In the genomic region with DNA sequence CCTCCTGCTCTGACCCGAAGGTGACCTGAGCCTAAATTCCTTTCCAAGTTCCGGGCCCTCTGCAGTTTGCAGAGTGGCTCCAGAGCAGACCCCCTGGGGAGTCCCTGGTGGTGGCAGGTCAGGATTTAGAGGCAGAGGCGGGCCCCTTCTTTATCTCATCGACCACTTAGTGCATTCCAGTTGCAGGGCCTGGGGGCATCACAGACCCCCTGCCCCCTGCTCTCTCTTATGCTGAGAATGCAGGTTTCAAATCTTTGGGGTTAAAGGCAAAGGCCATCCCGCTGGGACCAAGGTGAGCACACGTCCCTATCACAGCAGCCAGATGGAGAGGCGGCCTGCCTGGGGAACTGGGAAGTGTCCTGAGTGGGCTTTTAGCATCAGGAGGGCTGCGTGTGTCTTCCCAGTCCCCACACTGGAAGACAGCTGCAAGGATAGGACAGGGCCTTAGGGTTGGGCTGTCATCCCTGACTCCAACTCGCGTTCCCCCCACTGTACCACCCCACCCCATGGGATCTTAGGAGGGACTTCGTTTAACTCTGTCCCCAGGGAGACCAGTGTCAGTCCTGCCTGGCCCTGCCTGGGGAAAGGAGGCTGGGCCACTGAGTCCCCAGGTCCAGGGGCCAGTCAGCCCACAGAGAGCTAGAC, we compare ENCODE assay signal across 19 cellular contexts. TPM values are rescaled to one million over a fixed set of nuclear protein-coding genes. Genes with fewer than 3 reads are reported as not detected.
DNase-seq lines count a peak whose midpoint lies in the region; ATAC-seq and TF ChIP-seq lines count a peak whose summit lies in the region.
"Had no signal": no experiment of that assay in that cellular context is flagged by ENCODE, and none has a peak within 500 bp of the region (broad histone marks: within the 10 kb centered on the region; RNA-seq: fewer than 3 reads in every experiment).

No MANE protein-coding gene starts in this region.

- H3K9me3 ChIP-seq in endodermal cell (ENCODE audit: control insufficient read depth, low read length) (no peaks in the 10 kb centered on the region), spleen (no peaks in the 10 kb centered on the region)
- H3K9me3 ChIP-seq: left lung, thoracic aorta had no signal

- no peak overlapping the region for H3K27ac ChIP-seq in endodermal cell (ENCODE audit: low read depth, low read length)
- no peak overlapping the region for H3K27ac ChIP-seq in spleen
- H3K27ac ChIP-seq: left lung, thoracic aorta had no signal

- peak overlapping the region; percentile 90 for H3K27ac Mint-ChIP-seq in activated naive CD8-positive, alpha-beta T cell treated with anti-CD3 and anti-CD28 coated beads, Interleukin-2, amount 10 ng/mL, durations not matched to agents 7 days and 5 days
- no peak overlapping the region for H3K27ac Mint-ChIP-seq in activated naive CD8-positive, alpha-beta T cell treated with anti-CD3 and anti-CD28 coated beads, Interleukin-2, amount 50 U/mL, for 24 hours
- H3K27ac Mint-ChIP-seq in endodermal cell (peak overlapping the region; percentile 49), mesothelial cell of epicardium (peak overlapping the region; percentile 61)

- no peaks in the 10 kb centered on the region for H3K27me3 Mint-ChIP-seq in activated naive CD8-positive, alpha-beta T cell treated with anti-CD3 and anti-CD28 coated beads, Interleukin-2, amount 10 ng/mL, durations not matched to agents 7 days and 5 days
- H3K27me3 Mint-ChIP-seq in activated naive CD8-positive, alpha-beta T cell treated with anti-CD3 and anti-CD28 coated beads, Interleukin-2, amount 50 U/mL, for 24 hours = no peaks in the 10 kb centered on the region
- H3K27me3 Mint-ChIP-seq in endodermal cell (ENCODE audit: insufficient read depth) = no peaks in the 10 kb centered on the region
- H3K27me3 Mint-ChIP-seq in mesothelial cell of epicardium (ENCODE audit: low read depth) = no peaks in the 10 kb centered on the region
- H3K27me3 Mint-ChIP-seq: central memory CD8-positive, alpha-beta T cell had no signal

- H3K36me3 ChIP-seq in endodermal cell (ENCODE audit: control insufficient read depth, insufficient read depth, low read length) (peaks cover 80% of the 10 kb centered on the region), spleen (peaks cover 0 to 100% (median 91%) of the 10 kb centered on the region in 6 donors)

- peaks cover 19% of the 10 kb centered on the region for H3K4me1 Mint-ChIP-seq in activated naive CD8-positive, alpha-beta T cell treated with anti-CD3 and anti-CD28 coated beads, Interleukin-2, amount 10 ng/mL, durations not matched to agents 7 days and 5 days
- peaks cover 5% of the 10 kb centered on the region for H3K4me1 Mint-ChIP-seq in activated naive CD8-positive, alpha-beta T cell treated with anti-CD3 and anti-CD28 coated beads, Interleukin-2, amount 50 U/mL, for 24 hours
- H3K4me1 Mint-ChIP-seq in endodermal cell (no peaks in the 10 kb centered on the region), mesothelial cell of epicardium (peaks cover 25% of the 10 kb centered on the region)

- TF ChIP-seq POLR2A in spleen (IDR thresholded peaks at IDR 0.05) = no peak

- no peak overlapping the region for H3K9ac ChIP-seq in endodermal cell (ENCODE audit: extremely low read depth, low read length, poor library complexity, severe bottlenecking)

- DNase-seq in activated naive CD8-positive, alpha-beta T cell treated with anti-CD3 and anti-CD28 coated beads, Interleukin-2, amount 10 ng/mL, durations not matched to agents 7 days and 5 days = no peak
- no peak for DNase-seq in activated naive CD8-positive, alpha-beta T cell treated with anti-CD3 and anti-CD28 coated beads, Interleukin-2, amount 50 U/mL, for 24 hours
- DNase-seq in endodermal cell (no peak), mesothelial cell of epicardium (ENCODE audit: low spot score in 2 of 2, unreplicated experiment in 2 of 2) (no peak), spleen (peak; percentile 35), OCI-M2 (lab: John Stamatoyannopoulos, UW; ENCODE audit: unreplicated experiment) (no peak), foreskin melanocyte (no peak)
- DNase-seq: activated CD4-positive, alpha-beta T cell treated with anti-CD3 and anti-CD28 coated beads for 4 hours; effector CD4-positive, alpha-beta T cell; left lung; NCI-H1417 treated with DMSO at 0.1 percent for 48 hours; NCI-H524; SHP77; stimulated activated CD4-positive, alpha-beta T cell treated with anti-CD3 and anti-CD28 coated beads, Interleukin-1b, Interleukin-23, amount 100 ng/mL, for 48 hours; stimulated activated naive CD4-positive, alpha-beta T cell had no signal

- TF ChIP-seq CTCF in endodermal cell (conservative IDR thresholded peaks at IDR 0.05) (no peak), mesothelial cell of epicardium (IDR thresholded peaks at IDR 0.05; ENCODE audit: unreplicated experiment) (no peak), spleen (IDR thresholded peaks at IDR 0.05 in 8 of 11, conservative IDR thresholded peaks at IDR 0.05 in 3 of 11) (no peak)

- H3K27me3 ChIP-seq in endodermal cell (ENCODE audit: control insufficient read depth, insufficient read depth, low read length, poor library complexity, severe bottlenecking) (no peaks in the 10 kb centered on the region), spleen (replicated peaks in 1 of 7) (no peaks in the 10 kb centered on the region)
- H3K27me3 ChIP-seq: left lung had no signal

- H3K4me1 ChIP-seq in endodermal cell (ENCODE audit: control insufficient read depth, insufficient read depth, low read length) = no peaks in the 10 kb centered on the region
- H3K4me1 ChIP-seq in spleen = peaks cover 0 to 32% (median 4%) of the 10 kb centered on the region in 6 donors
- H3K4me1 ChIP-seq: left lung had no signal

- H3K4me3 ChIP-seq in endodermal cell (ENCODE audit: low read length) (no peak overlapping the region), spleen (no peak overlapping the region)
- H3K4me3 ChIP-seq: left lung, thoracic aorta had no signal

- H3K9me3 Mint-ChIP-seq in activated naive CD8-positive, alpha-beta T cell treated with anti-CD3 and anti-CD28 coated beads, Interleukin-2, amount 10 ng/mL, durations not matched to agents 7 days and 5 days = no peaks in the 10 kb centered on the region
- H3K9me3 Mint-ChIP-seq in activated naive CD8-positive, alpha-beta T cell treated with anti-CD3 and anti-CD28 coated beads, Interleukin-2, amount 50 U/mL, for 24 hours = no peaks in the 10 kb centered on the region
- H3K9me3 Mint-ChIP-seq in endodermal cell (no peaks in the 10 kb centered on the region), mesothelial cell of epicardium (peaks cover 10% of the 10 kb centered on the region)
- H3K9me3 Mint-ChIP-seq: central memory CD8-positive, alpha-beta T cell had no signal

- POLR2A ChIA-PET in activated naive CD8-positive, alpha-beta T cell treated with anti-CD3 and anti-CD28 coated beads, Interleukin-2, amount 10 ng/mL, durations not matched to agents 7 days and 5 days (lab: Charles Lee) = no interaction called here

- 93 to 100% methylated on average over 3 to 11 of the region's 11 CpGs for WGBS in endodermal cell (ENCODE audit: insufficient coverage in 1 of 2, insufficient read length in 1 of 2), 2 experiments
- WGBS in spleen, 5 donors = 88 to 93% (median 91%) methylated on average over 7 to 11 of the region's 11 CpGs

- H3K36me3 Mint-ChIP-seq in activated naive CD8-positive, alpha-beta T cell treated with anti-CD3 and anti-CD28 coated beads, Interleukin-2, amount 10 ng/mL, durations not matched to agents 7 days and 5 days = peaks cover 40% of the 10 kb centered on the region
- peaks cover 30% of the 10 kb centered on the region for H3K36me3 Mint-ChIP-seq in activated naive CD8-positive, alpha-beta T cell treated with anti-CD3 and anti-CD28 coated beads, Interleukin-2, amount 50 U/mL, for 24 hours (ENCODE audit: low read depth)
- peaks cover 77% of the 10 kb centered on the region for H3K36me3 Mint-ChIP-seq in endodermal cell (ENCODE audit: low read depth)
- H3K36me3 Mint-ChIP-seq in mesothelial cell of epicardium = peaks cover 62% of the 10 kb centered on the region

- intact Hi-C loops in spleen (cut with DNase I; ENCODE audit: low total_unique reads) = no loop called here

- no peak overlapping the region for H3K4me3 Mint-ChIP-seq in activated naive CD8-positive, alpha-beta T cell treated with anti-CD3 and anti-CD28 coated beads, Interleukin-2, amount 10 ng/mL, durations not matched to agents 7 days and 5 days
- no peak overlapping the region for H3K4me3 Mint-ChIP-seq in activated naive CD8-positive, alpha-beta T cell treated with anti-CD3 and anti-CD28 coated beads, Interleukin-2, amount 50 U/mL, for 24 hours
- H3K4me3 Mint-ChIP-seq in endodermal cell (no peak overlapping the region), mesothelial cell of epicardium (no peak overlapping the region)
- H3K4me3 Mint-ChIP-seq: central memory CD8-positive, alpha-beta T cell had no signal

- ATAC-seq in activated naive CD8-positive, alpha-beta T cell treated with anti-CD3 and anti-CD28 coated beads, Interleukin-2, amount 10 ng/mL, durations not matched to agents 7 days and 5 days (ENCODE audit: low read depth) = no peak
- ATAC-seq in activated naive CD8-positive, alpha-beta T cell treated with anti-CD3 and anti-CD28 coated beads, Interleukin-2, amount 50 U/mL, for 24 hours = no peak
- ATAC-seq in HG03196 (IDR thresholded peaks at IDR 0.05; ENCODE audit: unreplicated experiment) = no peak
- ATAC-seq: left lung, sciatic nerve had no signal

RNA-seq across cellular contexts. Expression of a gene that starts 11.3 kb away (rescaled TPM):
- 1 to 10 TPM; 9.6 to 9.9 TPM for total RNA-seq in activated naive CD8-positive, alpha-beta T cell treated with anti-CD3 and anti-CD28 coated beads, Interleukin-2, amount 10 ng/mL, durations not matched to agents 7 days and 5 days
- total RNA-seq in endodermal cell (1 to 10 TPM; 6.3 to 7.6 TPM), mesothelial cell of epicardium (23.5 to 25.8 TPM (median 24.8 TPM) in 3 replicates), spleen (10 to 100 TPM; 10.2 to 62.8 (median 30.4) TPM)
- 8.1 TPM for polyA plus RNA-seq in endodermal cell (2013, experiment 1 of 2)
- polyA plus RNA-seq in endodermal cell (2013, experiment 2 of 2) = 7.7 TPM
- polyA plus RNA-seq in spleen = 10 to 100 TPM; 16.1 to 18.8 (median 17.9) TPM

RNA-seq across cellular contexts. Expression of a gene that starts 30.2 kb away (rescaled TPM):
- 10 to 100 TPM; 10.0 to 12.1 TPM for total RNA-seq in activated naive CD8-positive, alpha-beta T cell treated with anti-CD3 and anti-CD28 coated beads, Interleukin-2, amount 10 ng/mL, durations not matched to agents 7 days and 5 days
- total RNA-seq in endodermal cell (10 to 100 TPM; 13.1 to 14.8 TPM), mesothelial cell of epicardium (98.7 to 112 TPM (median 99.0 TPM) in 3 replicates), spleen (10 to 100 TPM; 12.0 to 21.7 (median 16.9) TPM)
- polyA plus RNA-seq in endodermal cell (2013, experiment 1 of 2) = 12.0 TPM
- 9.3 TPM for polyA plus RNA-seq in endodermal cell (2013, experiment 2 of 2)
- polyA plus RNA-seq in spleen = 10 to 100 TPM; 15.6 to 23.5 (median 16.2) TPM

RNA-seq across cellular contexts. Expression of a gene that starts 40.7 kb away (rescaled TPM):
- 10 to 100 TPM; 81.2 to 82.8 TPM for total RNA-seq in activated naive CD8-positive, alpha-beta T cell treated with anti-CD3 and anti-CD28 coated beads, Interleukin-2, amount 10 ng/mL, durations not matched to agents 7 days and 5 days
- total RNA-seq in endodermal cell (100 to 1,000 TPM; 136 to 148 TPM), mesothelial cell of epicardium (182 to 192 TPM (median 184 TPM) in 3 replicates), spleen (100 to 1,000 TPM in 2 of 7 donors, 10 to 100 TPM in 5; 72.8 to 166 (median 84.6) TPM)
- polyA plus RNA-seq in endodermal cell (2013, experiment 1 of 2) = 201 TPM
- polyA plus RNA-seq in endodermal cell (2013, experiment 2 of 2) = 179 TPM
- polyA plus RNA-seq in spleen = 100 to 1,000 TPM in 1 of 3 donors, 10 to 100 TPM in 2; 64.2 to 100 (median 86.9) TPM

RNA-seq across cellular contexts. Expression of a gene that starts 54.8 kb away (rescaled TPM):
- total RNA-seq in activated naive CD8-positive, alpha-beta T cell treated with anti-CD3 and anti-CD28 coated beads, Interleukin-2, amount 10 ng/mL, durations not matched to agents 7 days and 5 days = 1 to 10 TPM; 2.1 to 2.4 TPM
- total RNA-seq in endodermal cell (10 to 100 TPM in 1 of 2 donors, 1 to 10 TPM in 1; 9.7 to 14.3 TPM), mesothelial cell of epicardium (510 to 566 TPM (median 528 TPM) in 3 replicates), spleen (10 to 100 TPM in 1 of 7 donors, 1 to 10 TPM in 5, under 1 TPM in 1; 0.66 to 11.0 (median 3.3) TPM)
- 14.7 TPM for polyA plus RNA-seq in endodermal cell (2013, experiment 1 of 2)
- 14.5 TPM for polyA plus RNA-seq in endodermal cell (2013, experiment 2 of 2)
- 1 to 10 TPM; 4.4 to 6.8 (median 4.7) TPM for polyA plus RNA-seq in spleen

RNA-seq across cellular contexts. Expression of a gene that starts 59.7 kb away (rescaled TPM):
- total RNA-seq in activated naive CD8-positive, alpha-beta T cell treated with anti-CD3 and anti-CD28 coated beads, Interleukin-2, amount 10 ng/mL, durations not matched to agents 7 days and 5 days = 100 to 1,000 TPM in 1 of 2 experiments, 10 to 100 TPM in 1; 99.8 to 111 TPM
- total RNA-seq in endodermal cell (100 to 1,000 TPM in 1 of 2 donors, 10 to 100 TPM in 1; 76.1 to 103 TPM), mesothelial cell of epicardium (56.6 to 61.9 TPM (median 61.8 TPM) in 3 replicates), spleen (100 to 1,000 TPM in 1 of 7 donors, 10 to 100 TPM in 6; 16.8 to 101 (median 83.4) TPM)
- polyA plus RNA-seq in endodermal cell (2013, experiment 1 of 2) = 75.1 TPM
- polyA plus RNA-seq in endodermal cell (2013, experiment 2 of 2) = 66.0 TPM
- polyA plus RNA-seq in spleen = 100 to 1,000 TPM; 117 to 189 (median 167) TPM
